Comparison of ENCODE assay signal across 11 cellular contexts in the genomic region with DNA sequence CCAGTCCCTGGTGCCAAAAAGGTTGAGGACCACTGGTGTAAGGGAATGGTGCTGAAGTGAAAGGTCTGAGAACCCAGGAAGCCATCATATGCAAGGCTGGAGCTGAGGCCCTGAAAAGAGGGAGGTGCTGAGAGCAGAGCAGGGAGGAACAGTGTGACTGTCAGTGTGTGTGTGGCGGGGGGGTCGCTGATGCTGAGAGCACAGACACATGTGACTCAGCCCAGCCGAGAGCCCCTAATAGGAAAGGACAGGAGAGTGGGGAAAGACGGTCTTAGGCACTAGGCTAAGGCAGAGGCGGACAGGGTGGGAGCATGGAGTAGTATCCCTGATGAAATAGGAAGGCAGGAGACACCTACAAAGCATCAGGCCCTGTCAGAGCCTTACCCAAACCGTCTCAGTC. TPM values are rescaled to one million over a fixed set of nuclear protein-coding genes. Genes with fewer than 3 reads are reported as not detected.
A peak's percentile ranks its signal among the peaks of the same experiment; 100 is the strongest.
DNase-seq lines count a peak whose midpoint lies in the region; ATAC-seq and TF ChIP-seq lines count a peak whose summit lies in the region.
"Had no signal": no experiment of that assay in that cellular context is flagged by ENCODE, and none has a peak within 500 bp of the region (broad histone marks: within the 10 kb centered on the region; RNA-seq: fewer than 3 reads in every experiment).

No MANE protein-coding gene starts in this region.

- peaks cover 21% of the 10 kb centered on the region for H3K4me1 ChIP-seq in SJCRH30

- H3K36me3 Mint-ChIP-seq in activated T-cell treated with anti-CD3 and anti-CD28 coated beads, Interleukin-2, amount 50 U/mL, for 24 hours (ENCODE audit: low read depth) = no peaks in the 10 kb centered on the region
- no peaks in the 10 kb centered on the region for H3K36me3 Mint-ChIP-seq in stimulated activated effector memory CD8-positive, alpha-beta T cell treated with anti-CD3 and anti-CD28 coated beads, Interleukin-12 subunit alpha, Interleukin-12 subunit beta, amount 100 ng/mL, for 72 hours

- H3K36me3 ChIP-seq in SJCRH30 = no peaks in the 10 kb centered on the region

- no peak for TF ChIP-seq POLR2A in erythroblast (IDR thresholded peaks at IDR 0.05; ENCODE audit: low read length)

- H3K9me3 Mint-ChIP-seq in activated T-cell treated with anti-CD3 and anti-CD28 coated beads, Interleukin-2, amount 50 U/mL, for 24 hours = no peaks in the 10 kb centered on the region
- H3K9me3 Mint-ChIP-seq in stimulated activated effector memory CD8-positive, alpha-beta T cell treated with anti-CD3 and anti-CD28 coated beads, Interleukin-12 subunit alpha, Interleukin-12 subunit beta, amount 100 ng/mL, for 72 hours = no peaks in the 10 kb centered on the region

- ATAC-seq in stimulated activated effector memory CD8-positive, alpha-beta T cell treated with anti-CD3 and anti-CD28 coated beads, Interleukin-12 subunit alpha, Interleukin-12 subunit beta, amount 100 ng/mL, for 72 hours = no peak
- ATAC-seq in HG03095 (IDR thresholded peaks at IDR 0.05; ENCODE audit: unreplicated experiment) = no peak
- no peak for ATAC-seq in GM18517 (IDR thresholded peaks at IDR 0.05; ENCODE audit: unreplicated experiment)

- DNase-seq in activated T-cell treated with anti-CD3 and anti-CD28 coated beads, Interleukin-2, amount 50 U/mL, for 24 hours = no peak
- DNase-seq in activated T-cell treated with anti-CD3 and anti-CD28 coated beads for 4 hours = no peak
- peak; percentile 46 to 50 for DNase-seq in SJCRH30
- DNase-seq in erythroblast (lab: John Stamatoyannopoulos, UW) = peak; percentile 20 to 29
- no peak for DNase-seq in stimulated activated effector memory CD8-positive, alpha-beta T cell treated with anti-CD3 and anti-CD28 coated beads, Interleukin-12 subunit alpha, Interleukin-12 subunit beta, amount 100 ng/mL, for 72 hours (ENCODE audit: low spot score in 2 of 2)
- no peak for DNase-seq in stimulated activated naive CD4-positive, alpha-beta T cell (lab: John Stamatoyannopoulos, UW)
- DNase-seq: KG1; NCI-H510A treated with DMSO at 0.1 percent for 48 hours; stimulated activated naive CD4-positive, alpha-beta T cell treated with Interleukin-2 at 50 U/mL for 16 hours had no signal

- no peak overlapping the region for H3K27ac Mint-ChIP-seq in activated T-cell treated with anti-CD3 and anti-CD28 coated beads, Interleukin-2, amount 50 U/mL, for 24 hours
- H3K27ac Mint-ChIP-seq in stimulated activated effector memory CD8-positive, alpha-beta T cell treated with anti-CD3 and anti-CD28 coated beads, Interleukin-12 subunit alpha, Interleukin-12 subunit beta, amount 100 ng/mL, for 72 hours = no peak overlapping the region

- H3K4me1 Mint-ChIP-seq in activated T-cell treated with anti-CD3 and anti-CD28 coated beads, Interleukin-2, amount 50 U/mL, for 24 hours (ENCODE audit: low read depth) = peaks cover 10% of the 10 kb centered on the region
- H3K4me1 Mint-ChIP-seq in stimulated activated effector memory CD8-positive, alpha-beta T cell treated with anti-CD3 and anti-CD28 coated beads, Interleukin-12 subunit alpha, Interleukin-12 subunit beta, amount 100 ng/mL, for 72 hours = peaks cover 10% of the 10 kb centered on the region

- H3K27ac ChIP-seq in SJCRH30 = no peak overlapping the region

- H3K27me3 Mint-ChIP-seq in activated T-cell treated with anti-CD3 and anti-CD28 coated beads, Interleukin-2, amount 50 U/mL, for 24 hours = peaks cover 15% of the 10 kb centered on the region

- H3K4me3 ChIP-seq in SJCRH30 = no peak overlapping the region

- H3K4me3 Mint-ChIP-seq in activated T-cell treated with anti-CD3 and anti-CD28 coated beads, Interleukin-2, amount 50 U/mL, for 24 hours = peak overlapping the region; percentile 84
- H3K4me3 Mint-ChIP-seq in stimulated activated effector memory CD8-positive, alpha-beta T cell treated with anti-CD3 and anti-CD28 coated beads, Interleukin-12 subunit alpha, Interleukin-12 subunit beta, amount 100 ng/mL, for 72 hours = peak overlapping the region; percentile 74

- H3K9me3 ChIP-seq in SJCRH30 (replicated peaks) = no peaks in the 10 kb centered on the region

- no peaks in the 10 kb centered on the region for H3K27me3 ChIP-seq in SJCRH30

RNA-seq across cellular contexts. Expression of a gene that starts 1.2 kb away (rescaled TPM):
- total RNA-seq in SJCRH30 (2014; rRNA removed; shearing (Covaris generic)) = 15.2 and 15.3 TPM in 2 replicates

RNA-seq across cellular contexts. Expression of a gene that starts 17.0 kb away (rescaled TPM):
- total RNA-seq in SJCRH30 (2014; rRNA removed; shearing (Covaris generic)) = 38.3 and 43.1 TPM in 2 replicates

RNA-seq across cellular contexts. Expression of a gene that starts 25.7 kb away (rescaled TPM):
- 79.6 and 82.5 TPM in 2 replicates for total RNA-seq in SJCRH30 (2014; rRNA removed; shearing (Covaris generic))

RNA-seq across cellular contexts. Expression of a gene that starts 49.7 kb away (rescaled TPM):
- total RNA-seq in SJCRH30 (2014; rRNA removed; shearing (Covaris generic)) = 1.2 and 2.4 TPM in 2 replicates

Comparison
In these comparisons a context has a peak if more than half of its experiments do, and no peak if none do; other contexts are left out.
1. DNase-seq: peak in SJCRH30 (2 of 2) and erythroblast (2 of 2); none in activated T-cell treated with anti-CD3 and anti-CD28 coated beads, Interleukin-2, amount 50 U/mL, for 24 hours (single experiment), activated T-cell treated with anti-CD3 and anti-CD28 coated beads for 4 hours (single experiment), stimulated activated effector memory CD8-positive, alpha-beta T cell treated with anti-CD3 and anti-CD28 coated beads, Interleukin-12 subunit alpha, Interleukin-12 subunit beta, amount 100 ng/mL, for 72 hours (0 of 2) and stimulated activated naive CD4-positive, alpha-beta T cell (0 of 6).